Comparison of ENCODE assay signal across 1 cellular context in the genomic region with DNA sequence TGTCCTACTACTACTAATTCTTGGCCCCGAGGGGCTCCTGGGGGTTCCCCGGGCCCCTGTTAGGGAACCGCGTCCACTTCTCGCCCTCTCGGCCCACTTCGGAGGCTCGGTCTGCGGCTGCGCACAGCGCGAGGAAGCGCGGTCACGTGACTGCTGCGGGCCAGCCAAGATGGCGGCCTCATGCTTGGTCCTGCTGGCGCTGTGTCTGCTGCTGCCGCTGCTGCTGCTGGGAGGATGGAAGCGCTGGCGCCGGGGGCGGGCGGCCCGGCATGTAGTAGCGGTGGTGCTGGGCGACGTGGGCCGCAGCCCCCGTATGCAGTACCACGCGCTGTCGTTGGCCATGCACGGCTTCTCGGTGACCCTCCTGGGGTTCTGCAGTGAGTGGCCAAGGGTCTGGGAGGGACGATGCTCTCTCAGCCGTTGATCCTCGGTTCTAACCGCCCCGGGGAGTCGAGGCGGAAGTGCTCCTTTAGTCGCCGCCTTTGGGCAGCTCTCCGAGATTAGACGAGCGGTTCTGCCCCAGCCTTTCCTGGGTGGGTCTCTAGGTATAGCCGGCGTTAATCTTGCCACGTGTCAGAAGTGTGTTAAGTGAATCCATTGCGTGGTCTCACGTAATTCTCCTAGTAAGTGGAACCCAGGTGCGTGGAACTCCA.
TF ChIP-seq lines count a peak whose summit lies in the region.

TSS of gene ALG1 (plus strand) at position 163 of the 653 bp plus-strand sequence. CDS start at position 170, 7 bp downstream.

TF ChIP-seq in K562, 482 proteins besides CTCF, POLR2A, EP300 and RAD21 (continued from another document and continues in another):
- peak; percentile 60 for TF ChIP-seq CHD7 (IDR thresholded peaks at IDR 0.05; ENCODE audit: low read depth, low read length)
- TF ChIP-seq ZFP36 (IDR thresholded peaks at IDR 0.05; ENCODE audit: low read depth, low read length, partially characterized antibody) = peak; percentile 72
- peak; percentile 91 for TF ChIP-seq TAF1 (IDR thresholded peaks at IDR 0.05; ENCODE audit: control insufficient read depth, extremely low read depth, insufficient read depth, low read length, severe bottlenecking)
- no peak for TF ChIP-seq ZNF436 (CRISPR knock-in tag; IDR thresholded peaks at IDR 0.05)
- TF ChIP-seq PURB (CRISPR knock-in tag; IDR thresholded peaks at IDR 0.05; ENCODE audit: low read depth) = no peak
- no peak for TF ChIP-seq MYNN (IDR thresholded peaks at IDR 0.05)
- 0 out of 2 replicates have a peak, but pooled peaks have one; percentile 27 for TF ChIP-seq MYNN (CRISPR knock-in tag; IDR thresholded peaks at IDR 0.05)
- TF ChIP-seq, protein P1, sequence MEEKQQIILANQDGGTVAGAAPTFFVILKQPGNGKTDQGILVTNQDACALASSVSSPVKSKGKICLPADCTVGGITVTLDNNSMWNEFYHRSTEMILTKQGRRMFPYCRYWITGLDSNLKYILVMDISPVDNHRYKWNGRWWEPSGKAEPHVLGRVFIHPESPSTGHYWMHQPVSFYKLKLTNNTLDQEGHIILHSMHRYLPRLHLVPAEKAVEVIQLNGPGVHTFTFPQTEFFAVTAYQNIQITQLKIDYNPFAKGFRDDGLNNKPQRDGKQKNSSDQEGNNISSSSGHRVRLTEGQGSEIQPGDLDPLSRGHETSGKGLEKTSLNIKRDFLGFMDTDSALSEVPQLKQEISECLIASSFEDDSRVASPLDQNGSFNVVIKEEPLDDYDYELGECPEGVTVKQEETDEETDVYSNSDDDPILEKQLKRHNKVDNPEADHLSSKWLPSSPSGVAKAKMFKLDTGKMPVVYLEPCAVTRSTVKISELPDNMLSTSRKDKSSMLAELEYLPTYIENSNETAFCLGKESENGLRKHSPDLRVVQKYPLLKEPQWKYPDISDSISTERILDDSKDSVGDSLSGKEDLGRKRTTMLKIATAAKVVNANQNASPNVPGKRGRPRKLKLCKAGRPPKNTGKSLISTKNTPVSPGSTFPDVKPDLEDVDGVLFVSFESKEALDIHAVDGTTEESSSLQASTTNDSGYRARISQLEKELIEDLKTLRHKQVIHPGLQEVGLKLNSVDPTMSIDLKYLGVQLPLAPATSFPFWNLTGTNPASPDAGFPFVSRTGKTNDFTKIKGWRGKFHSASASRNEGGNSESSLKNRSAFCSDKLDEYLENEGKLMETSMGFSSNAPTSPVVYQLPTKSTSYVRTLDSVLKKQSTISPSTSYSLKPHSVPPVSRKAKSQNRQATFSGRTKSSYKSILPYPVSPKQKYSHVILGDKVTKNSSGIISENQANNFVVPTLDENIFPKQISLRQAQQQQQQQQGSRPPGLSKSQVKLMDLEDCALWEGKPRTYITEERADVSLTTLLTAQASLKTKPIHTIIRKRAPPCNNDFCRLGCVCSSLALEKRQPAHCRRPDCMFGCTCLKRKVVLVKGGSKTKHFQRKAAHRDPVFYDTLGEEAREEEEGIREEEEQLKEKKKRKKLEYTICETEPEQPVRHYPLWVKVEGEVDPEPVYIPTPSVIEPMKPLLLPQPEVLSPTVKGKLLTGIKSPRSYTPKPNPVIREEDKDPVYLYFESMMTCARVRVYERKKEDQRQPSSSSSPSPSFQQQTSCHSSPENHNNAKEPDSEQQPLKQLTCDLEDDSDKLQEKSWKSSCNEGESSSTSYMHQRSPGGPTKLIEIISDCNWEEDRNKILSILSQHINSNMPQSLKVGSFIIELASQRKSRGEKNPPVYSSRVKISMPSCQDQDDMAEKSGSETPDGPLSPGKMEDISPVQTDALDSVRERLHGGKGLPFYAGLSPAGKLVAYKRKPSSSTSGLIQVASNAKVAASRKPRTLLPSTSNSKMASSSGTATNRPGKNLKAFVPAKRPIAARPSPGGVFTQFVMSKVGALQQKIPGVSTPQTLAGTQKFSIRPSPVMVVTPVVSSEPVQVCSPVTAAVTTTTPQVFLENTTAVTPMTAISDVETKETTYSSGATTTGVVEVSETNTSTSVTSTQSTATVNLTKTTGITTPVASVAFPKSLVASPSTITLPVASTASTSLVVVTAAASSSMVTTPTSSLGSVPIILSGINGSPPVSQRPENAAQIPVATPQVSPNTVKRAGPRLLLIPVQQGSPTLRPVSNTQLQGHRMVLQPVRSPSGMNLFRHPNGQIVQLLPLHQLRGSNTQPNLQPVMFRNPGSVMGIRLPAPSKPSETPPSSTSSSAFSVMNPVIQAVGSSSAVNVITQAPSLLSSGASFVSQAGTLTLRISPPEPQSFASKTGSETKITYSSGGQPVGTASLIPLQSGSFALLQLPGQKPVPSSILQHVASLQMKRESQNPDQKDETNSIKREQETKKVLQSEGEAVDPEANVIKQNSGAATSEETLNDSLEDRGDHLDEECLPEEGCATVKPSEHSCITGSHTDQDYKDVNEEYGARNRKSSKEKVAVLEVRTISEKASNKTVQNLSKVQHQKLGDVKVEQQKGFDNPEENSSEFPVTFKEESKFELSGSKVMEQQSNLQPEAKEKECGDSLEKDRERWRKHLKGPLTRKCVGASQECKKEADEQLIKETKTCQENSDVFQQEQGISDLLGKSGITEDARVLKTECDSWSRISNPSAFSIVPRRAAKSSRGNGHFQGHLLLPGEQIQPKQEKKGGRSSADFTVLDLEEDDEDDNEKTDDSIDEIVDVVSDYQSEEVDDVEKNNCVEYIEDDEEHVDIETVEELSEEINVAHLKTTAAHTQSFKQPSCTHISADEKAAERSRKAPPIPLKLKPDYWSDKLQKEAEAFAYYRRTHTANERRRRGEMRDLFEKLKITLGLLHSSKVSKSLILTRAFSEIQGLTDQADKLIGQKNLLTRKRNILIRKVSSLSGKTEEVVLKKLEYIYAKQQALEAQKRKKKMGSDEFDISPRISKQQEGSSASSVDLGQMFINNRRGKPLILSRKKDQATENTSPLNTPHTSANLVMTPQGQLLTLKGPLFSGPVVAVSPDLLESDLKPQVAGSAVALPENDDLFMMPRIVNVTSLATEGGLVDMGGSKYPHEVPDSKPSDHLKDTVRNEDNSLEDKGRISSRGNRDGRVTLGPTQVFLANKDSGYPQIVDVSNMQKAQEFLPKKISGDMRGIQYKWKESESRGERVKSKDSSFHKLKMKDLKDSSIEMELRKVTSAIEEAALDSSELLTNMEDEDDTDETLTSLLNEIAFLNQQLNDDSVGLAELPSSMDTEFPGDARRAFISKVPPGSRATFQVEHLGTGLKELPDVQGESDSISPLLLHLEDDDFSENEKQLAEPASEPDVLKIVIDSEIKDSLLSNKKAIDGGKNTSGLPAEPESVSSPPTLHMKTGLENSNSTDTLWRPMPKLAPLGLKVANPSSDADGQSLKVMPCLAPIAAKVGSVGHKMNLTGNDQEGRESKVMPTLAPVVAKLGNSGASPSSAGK (IDR thresholded peaks at IDR 0.05) = peak; percentile 60
- TF ChIP-seq MNT (conservative IDR thresholded peaks at IDR 0.05) = peak; percentile 80 to 90
- TF ChIP-seq, protein P2, sequence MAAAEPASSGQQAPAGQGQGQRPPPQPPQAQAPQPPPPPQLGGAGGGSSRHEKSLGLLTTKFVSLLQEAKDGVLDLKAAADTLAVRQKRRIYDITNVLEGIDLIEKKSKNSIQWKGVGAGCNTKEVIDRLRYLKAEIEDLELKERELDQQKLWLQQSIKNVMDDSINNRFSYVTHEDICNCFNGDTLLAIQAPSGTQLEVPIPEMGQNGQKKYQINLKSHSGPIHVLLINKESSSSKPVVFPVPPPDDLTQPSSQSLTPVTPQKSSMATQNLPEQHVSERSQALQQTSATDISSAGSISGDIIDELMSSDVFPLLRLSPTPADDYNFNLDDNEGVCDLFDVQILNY (CRISPR knock-in tag; IDR thresholded peaks at IDR 0.05) = 0 out of 2 replicates have a peak, but pooled peaks have one; percentile 37
- no peak for TF ChIP-seq FOXM1 (IDR thresholded peaks at IDR 0.05; ENCODE audit: low read depth)
- no peak for TF ChIP-seq FOXM1 (CRISPR knock-in tag; IDR thresholded peaks at IDR 0.05; ENCODE audit: low read depth)
- peak; percentile 32 for TF ChIP-seq HMGN3 (IDR thresholded peaks at IDR 0.05; ENCODE audit: borderline replicate concordance, extremely low read depth, insufficient read length, low read depth, low read length)
- TF ChIP-seq VEZF1 (CRISPR knock-in tag; IDR thresholded peaks at IDR 0.05) = peak; percentile 40; the same call in 1 of the 2 replicates
- TF ChIP-seq ZSCAN32 (CRISPR knock-in tag; IDR thresholded peaks at IDR 0.05) = no peak
- peak; percentile 89 for TF ChIP-seq EP400 (IDR thresholded peaks at IDR 0.05)
- peak; percentile 95 for TF ChIP-seq CBFA2T2 (conservative IDR thresholded peaks at IDR 0.05)
- TF ChIP-seq POLR3A (IDR thresholded peaks at IDR 0.05; ENCODE audit: borderline replicate concordance, extremely low read depth, insufficient read depth, insufficient read length) = no peak
